8 cellular contexts compared by ENCODE assay signal in the genomic region with DNA sequence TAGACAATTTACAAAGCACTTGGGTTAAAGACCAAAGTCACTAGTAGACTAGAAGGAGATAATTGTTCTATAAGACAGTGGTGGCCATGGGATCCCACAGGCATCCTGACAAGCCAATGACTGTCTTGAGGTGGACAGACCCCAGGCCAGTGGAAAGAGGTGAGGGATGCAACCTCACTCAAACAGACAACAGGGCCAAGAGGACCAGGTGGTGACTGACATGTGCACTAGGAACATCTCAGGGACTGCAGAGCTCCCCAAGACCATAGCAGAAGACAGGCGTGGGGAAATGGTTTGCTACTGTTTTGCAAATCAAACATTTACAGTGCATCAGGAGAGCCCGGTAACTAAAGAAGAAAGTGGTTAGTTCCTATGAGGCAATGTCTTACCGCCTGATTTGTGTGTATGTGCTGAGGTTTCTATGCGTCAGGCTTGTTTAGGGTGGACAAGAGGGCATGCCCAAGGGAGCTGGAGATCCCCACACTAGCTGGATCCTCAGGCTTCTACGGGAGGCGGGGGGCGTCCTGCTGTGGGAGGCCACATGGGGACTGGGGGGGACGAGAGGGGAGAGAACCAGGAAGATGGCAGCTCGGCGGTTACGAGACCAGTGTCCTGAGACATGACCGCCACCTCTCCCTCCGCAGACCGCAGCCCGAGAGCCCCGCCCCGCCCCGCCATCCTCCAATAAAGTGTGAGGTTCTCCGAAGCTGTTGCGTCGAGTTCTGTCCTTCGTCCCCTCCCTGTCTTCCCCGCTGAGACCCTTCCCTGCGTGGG.
A peak's percentile ranks its signal among the peaks of the same experiment; 100 is the strongest.
DNase-seq lines count a peak whose midpoint lies in the region; TF ChIP-seq lines count a peak whose summit lies in the region.

No MANE protein-coding gene starts in this region.

- DNase-seq in GM12864 (ENCODE audit: low read depth) (no peak), HAP-1 (ENCODE audit: low spot score in 2 of 2) (peak; percentile 71 to 89), T1000 (lab: John Stamatoyannopoulos, UW) (peak; percentile 75), caudate nucleus (lab: John Stamatoyannopoulos, UW) (peak in 34 of 61 donors; percentile 21 to 93 (median 80)), pons (ENCODE audit: low spot score) (no peak)
- DNase-seq in stimulated activated CD4-positive, alpha-beta T cell treated with anti-CD3 and anti-CD28 coated beads, Interleukin-4, amount 100 ng/mL, for 24 hours = peak; percentile 60

- H3K36me3 ChIP-seq in HAP-1 (replicated peaks) = peaks cover 30% of the 10 kb centered on the region
- peaks cover 21% of the 10 kb centered on the region; the same call in 1 of the 2 replicates for H3K36me3 ChIP-seq in Loucy (ENCODE audit: insufficient read depth, low read length)

- no peaks in the 10 kb centered on the region for H3F3A ChIP-seq in Loucy (ENCODE audit: low read depth)

- H3K27ac ChIP-seq in caudate nucleus (ENCODE audit: low read depth, low read length) (peak overlapping the region; percentile 84), layer of hippocampus (ENCODE audit: low read depth, low read length) (peak overlapping the region; percentile 95)

- no peak for TF ChIP-seq CTCF in GM12864 (IDR thresholded peaks at IDR 0.05; ENCODE audit: low read depth, low read length, missing control alignments)
- TF ChIP-seq CTCF in Loucy (conservative IDR thresholded peaks at IDR 0.05; ENCODE audit: low read length) = no peak

- H3K79me2 ChIP-seq in Loucy (ENCODE audit: insufficient read depth, low read length) = peaks cover 30% of the 10 kb centered on the region

- peaks cover 21% of the 10 kb centered on the region for H4K20me1 ChIP-seq in Loucy (ENCODE audit: insufficient read depth, low read length, poor library complexity, severe bottlenecking)

- H3K4me3 ChIP-seq in GM12864 (ENCODE audit: low read depth, low read length) (peak overlapping the region; percentile 68), HAP-1 (peak overlapping the region; percentile 74), Loucy (ENCODE audit: low read length, poor library complexity, severe bottlenecking) (peak overlapping the region; percentile 93)

- peaks cover 4% of the 10 kb centered on the region; the same call in 1 of the 2 replicates for H3K4me1 ChIP-seq in HAP-1
- H3K4me1 ChIP-seq in Loucy (ENCODE audit: insufficient read depth, low read length, poor library complexity, severe bottlenecking) = peaks cover 18% of the 10 kb centered on the region

- in situ Hi-C loops in HAP-1 (cut with MboI; ENCODE audit: low sequenced_read_pairs) = no loop called here

- H3K9me3 ChIP-seq in HAP-1 = no peaks in the 10 kb centered on the region
- H3K9me3 ChIP-seq in Loucy (ENCODE audit: insufficient read depth, low read depth, low read length) = no peaks in the 10 kb centered on the region

- H3K27me3 ChIP-seq in HAP-1 (ENCODE audit: low read depth) (no peaks in the 10 kb centered on the region), Loucy (ENCODE audit: insufficient read depth, low read length, poor library complexity, severe bottlenecking) (peaks cover 5% of the 10 kb centered on the region), layer of hippocampus (ENCODE audit: control insufficient read depth, insufficient read depth, low read length) (no peaks in the 10 kb centered on the region)

- H3K9ac ChIP-seq in Loucy (ENCODE audit: low read depth, low read length, poor library complexity, severe bottlenecking) = peak overlapping the region; percentile 88

- peak overlapping the region; percentile 81 for H2AFZ ChIP-seq in Loucy (ENCODE audit: low read length)

- no peaks in the 10 kb centered on the region for H3K9me2 ChIP-seq in Loucy (replicated peaks; ENCODE audit: low read depth, low read length)

- H3K4me2 ChIP-seq in Loucy (ENCODE audit: low read depth, low read length, poor library complexity, severe bottlenecking) = peak overlapping the region; percentile 89

Comparison
In these comparisons a context has a peak if more than half of its experiments do, and no peak if none do; other contexts are left out.
1. DNase-seq: peak in HAP-1 (2 of 2), T1000 (single experiment), caudate nucleus (34 of 61) and stimulated activated CD4-positive, alpha-beta T cell treated with anti-CD3 and anti-CD28 coated beads, Interleukin-4, amount 100 ng/mL, for 24 hours (single experiment); none in GM12864 (single experiment) and pons (single experiment).
2. Peak in every context shown above with its lines, with median percentiles within 50 percentile points of each other: H3K4me3 ChIP-seq.